ENCODE assay signal across 11 cellular contexts in the genomic region with DNA sequence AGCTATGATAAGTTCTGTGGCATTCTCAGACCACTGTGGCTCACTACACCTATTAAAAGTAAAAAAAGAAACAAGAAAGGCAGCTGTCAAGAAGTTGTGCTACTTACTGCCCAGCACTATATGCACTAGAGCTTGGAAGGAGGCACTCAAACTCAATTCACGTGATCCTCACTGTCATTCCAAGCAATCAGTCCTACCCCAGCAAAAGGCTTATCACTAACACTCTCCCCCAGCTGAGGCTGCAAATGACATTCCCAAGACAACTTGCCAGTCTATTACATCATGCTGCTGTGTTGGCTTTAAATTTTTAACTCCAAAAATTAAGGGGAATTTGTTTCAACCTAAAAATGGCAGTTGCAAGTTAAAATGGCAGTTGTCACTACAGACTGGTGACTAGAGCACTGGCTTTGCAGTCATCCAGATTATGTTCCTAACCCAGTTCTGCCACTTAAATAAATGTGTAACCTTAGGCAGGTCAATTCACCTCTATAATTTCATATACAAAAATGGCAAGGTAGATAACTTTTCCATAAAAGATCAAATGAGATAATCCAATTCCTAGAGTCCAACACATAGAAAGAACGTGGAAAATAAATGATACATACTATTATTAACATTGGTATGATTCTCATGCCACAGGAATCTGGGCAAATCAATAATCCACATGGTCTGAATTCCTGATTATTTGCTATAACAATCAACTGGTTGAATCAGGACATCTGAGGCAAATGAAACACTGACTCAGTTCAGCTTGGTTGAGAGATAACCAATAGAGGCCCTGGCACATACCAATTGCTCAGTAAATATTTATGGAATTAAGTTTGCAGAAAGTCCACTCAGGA. TPM values are rescaled to one million over a fixed set of nuclear protein-coding genes. Genes with fewer than 3 reads are reported as not detected.
DNase-seq lines count a peak whose midpoint lies in the region; ATAC-seq and TF ChIP-seq lines count a peak whose summit lies in the region.
"Had no signal": no experiment of that assay in that cellular context is flagged by ENCODE, and none has a peak within 500 bp of the region (broad histone marks: within the 10 kb centered on the region; RNA-seq: fewer than 3 reads in every experiment).

No MANE protein-coding gene starts in this region.

- H3K4me1 ChIP-seq in ovary (ENCODE audit: insufficient read depth), result peaks cover 14% of the 10 kb centered on the region
- H3K4me1 ChIP-seq in esophagus squamous epithelium, result peaks cover 17 to 61% (median 46%) of the 10 kb centered on the region in 3 donors

- intact Hi-C loops in ovary (cut with DNase I), result loop anchor here in 1 of 4 donors (10.0 kb wide), 1 partner anchor 51 kb away; a partner anchor contains a TSS
- intact Hi-C loops in esophagus squamous epithelium (cut with DNase I), result no loop called here

- TF ChIP-seq EP300 in ovary (IDR thresholded peaks at IDR 0.05), result no peak

- H3K27ac Mint-ChIP-seq in chondrocyte (ENCODE audit: unreplicated experiment), result peak overlapping the region; percentile 82
- H3K27ac Mint-ChIP-seq: nephron progenitor cell had no signal

- peak; percentile 23 for ATAC-seq in left lobe of liver

- no peak overlapping the region for H3K4me3 Mint-ChIP-seq in chondrocyte (ENCODE audit: unreplicated experiment)
- H3K4me3 Mint-ChIP-seq: nephron progenitor cell had no signal

- H3K9me3 ChIP-seq in ovary (no peaks in the 10 kb centered on the region), esophagus squamous epithelium (no peaks in the 10 kb centered on the region)

- peaks cover 65% of the 10 kb centered on the region for H3K4me1 Mint-ChIP-seq in chondrocyte (ENCODE audit: low read depth)

- H3K27me3 ChIP-seq in ovary (no peaks in the 10 kb centered on the region), esophagus squamous epithelium (no peaks in the 10 kb centered on the region)
- H3K27me3 ChIP-seq: BLaER1 had no signal

- no peaks in the 10 kb centered on the region for H3K27me3 Mint-ChIP-seq in chondrocyte (ENCODE audit: low read depth)

- H3K27ac ChIP-seq in substantia nigra (ENCODE audit: low read depth, low read length, poor library complexity, severe bottlenecking) (no peak overlapping the region), ovary (no peak overlapping the region), esophagus squamous epithelium (no peak overlapping the region)
- H3K27ac ChIP-seq: BLaER1 had no signal

- TF ChIP-seq CTCF in chondrocyte (IDR thresholded peaks at IDR 0.05) (no peak), ovary (IDR thresholded peaks at IDR 0.05) (no peak), esophagus squamous epithelium (IDR thresholded peaks at IDR 0.05) (no peak)

- WGBS in ovary, 3 donors, result 74 to 88% (median 76%) methylated on average over 2 of the region's 2 CpGs
- 52 to 61% methylated on average over 2 of the region's 2 CpGs for WGBS in esophagus squamous epithelium, 2 donors

- TF ChIP-seq POLR2A in ovary (IDR thresholded peaks at IDR 0.05) (no peak), esophagus squamous epithelium (IDR thresholded peaks at IDR 0.05) (no peak)

- H3K36me3 ChIP-seq in ovary, result no peaks in the 10 kb centered on the region
- no peaks in the 10 kb centered on the region for H3K36me3 ChIP-seq in esophagus squamous epithelium
- H3K36me3 ChIP-seq: BLaER1 had no signal

- no peaks in the 10 kb centered on the region for H3K9me3 Mint-ChIP-seq in chondrocyte (ENCODE audit: low read depth)
- H3K9me3 Mint-ChIP-seq: nephron progenitor cell had no signal

- H3K4me3 ChIP-seq in ovary (no peak overlapping the region), esophagus squamous epithelium (no peak overlapping the region)
- H3K4me3 ChIP-seq: BLaER1 had no signal

- peak; percentile 40 for DNase-seq in ACHN
- DNase-seq in M059J (ENCODE audit: low read depth), result peak; percentile 70
- DNase-seq in chondrocyte (ENCODE audit: low spot score), result no peak
- no peak for DNase-seq in left lobe of liver (ENCODE audit: low spot score)
- no peak for DNase-seq in substantia nigra (lab: John Stamatoyannopoulos, UW)
- DNase-seq in activated naive CD4-positive, alpha-beta T cell (lab: John Stamatoyannopoulos, UW), result no peak
- DNase-seq in ovary, result no peak
- DNase-seq in esophagus squamous epithelium (lab: John Stamatoyannopoulos, UW), result no peak
- DNase-seq: NCI-H1417, nephron progenitor cell had no signal

- in situ Hi-C loops in ACHN (cut with HindIII; ENCODE audit: low pct_ligation_motif_present, low pct_unique_long_range_greater_than_20kb, low sequenced_read_pairs), result no loop called here

- H3K36me3 Mint-ChIP-seq in chondrocyte (ENCODE audit: low read depth), result no peaks in the 10 kb centered on the region

RNA-seq across cellular contexts. Expression of a gene that starts 52.4 kb away (rescaled TPM):
- total RNA-seq in M059J (2014; rRNA removed; shearing (Covaris generic)), result 38.5 and 75.0 TPM in 2 replicates
- total RNA-seq in chondrocyte, result 54.8 to 58.1 TPM (median 54.8 TPM) in 3 replicates
- total RNA-seq in left lobe of liver, result 21.9 TPM
- total RNA-seq in ovary, result 10 to 100 TPM; 49.8 to 73.4 (median 53.0) TPM
- polyA plus RNA-seq in ovary, result 10 to 100 TPM; 20.5 to 70.0 TPM
- total RNA-seq in esophagus squamous epithelium, result 10 to 100 TPM; 43.5 to 63.2 (median 49.0) TPM

Comparison
In these comparisons a context has a peak if more than half of its experiments do, and no peak if none do; other contexts are left out.
1. DNase-seq: peak in ACHN (single experiment) and M059J (single experiment); none in chondrocyte (single experiment), left lobe of liver (single experiment), substantia nigra (0 of 49), activated naive CD4-positive, alpha-beta T cell (0 of 4), ovary (0 of 5) and esophagus squamous epithelium (single experiment).